In genomic region chr22:46147471-46148267, GRCh38 we compare ENCODE assay signal across 15 cellular contexts. TPM values are rescaled to one million over a fixed set of nuclear protein-coding genes. Genes with fewer than 3 reads are reported as not detected.
DNase-seq lines count a peak whose midpoint lies in the region; ATAC-seq and TF ChIP-seq lines count a peak whose summit lies in the region.
"Had no signal": no experiment of that assay in that cellular context is flagged by ENCODE, and none has a peak within 500 bp of the region (broad histone marks: within the 10 kb centered on the region; RNA-seq: fewer than 3 reads in every experiment).

No MANE protein-coding gene starts in this region.

- no peak for TF ChIP-seq EP300 in gastroesophageal sphincter (IDR thresholded peaks at IDR 0.05)
- TF ChIP-seq EP300 in tibial nerve (IDR thresholded peaks at IDR 0.05): no peak

- H3K4me3 ChIP-seq in RWPE2 (ENCODE audit: severe bottlenecking) (no peak overlapping the region), gastroesophageal sphincter (no peak overlapping the region), mucosa of rectum (ENCODE audit: low read length in 2 of 2) (no peak overlapping the region), tibial nerve (no peak overlapping the region)
- H3K4me3 ChIP-seq: GM23248, smooth muscle cell had no signal

- H3K9ac ChIP-seq in mucosa of rectum (ENCODE audit: low read depth in 1 of 2, low read length in 2 of 2): peak overlapping the region in 1 of 2 donors; percentile 49
- H3K9ac ChIP-seq: GM23248 had no signal

- TF ChIP-seq POLR2A in gastroesophageal sphincter (IDR thresholded peaks at IDR 0.05) (no peak), tibial nerve (IDR thresholded peaks at IDR 0.05) (no peak)

- 20% methylated on average over 4 of the region's 19 CpGs; no CpG with 5 or more reads in 1 of the 2 donors for WGBS in gastroesophageal sphincter (ENCODE audit: low coverage in 1 of 2), 2 donors
- 31 to 56% methylated on average over 10 to 15 of the region's 19 CpGs for WGBS in tibial nerve, 2 donors

- H3K36me3 ChIP-seq in RWPE2 (ENCODE audit: low read depth) (0 out of 2 replicates have a peak, but pooled peaks cover 4% of the 10 kb centered on the region), gastroesophageal sphincter (peaks cover 0 to 3% of the 10 kb centered on the region in 2 donors), mucosa of rectum (ENCODE audit: control insufficient read depth in 2 of 2, insufficient read depth in 2 of 2, low read length in 2 of 2) (peaks cover 0 to 3% of the 10 kb centered on the region in 2 donors), tibial nerve (peaks cover 0 to 3% (median 0%) of the 10 kb centered on the region in 3 donors)

- DNase-seq in RWPE2 (ENCODE audit: low spot score) (no peak), tibial nerve (ENCODE audit: low spot score in 2 of 2) (no peak), T-helper 2 cell (no peak)
- DNase-seq in NK-92 treated with Interleukin-12 subunit alpha and Interleukin-12 subunit beta, amount 100 ng/mL, for 24 hours (lab: John Stamatoyannopoulos, UW): no peak
- DNase-seq: activated CD8-positive, alpha-beta T cell treated with anti-CD3 and anti-CD28 coated beads for 36 hours; GM23248; NCI-H2227 treated with DMSO at 0.1 percent for 48 hours; OCI-M1; stimulated activated naive CD4-positive, alpha-beta T cell had no signal

- H3K9me3 ChIP-seq in RWPE2 (ENCODE audit: severe bottlenecking): no peaks in the 10 kb centered on the region
- no peaks in the 10 kb centered on the region for H3K9me3 ChIP-seq in gastroesophageal sphincter
- no peaks in the 10 kb centered on the region for H3K9me3 ChIP-seq in mucosa of rectum (ENCODE audit: control insufficient read depth in 2 of 2, low read length in 2 of 2)
- H3K9me3 ChIP-seq in tibial nerve: no peaks in the 10 kb centered on the region

- H3K27me3 ChIP-seq in RWPE2 (ENCODE audit: insufficient read depth, poor library complexity, severe bottlenecking): no peaks in the 10 kb centered on the region
- no peaks in the 10 kb centered on the region for H3K27me3 ChIP-seq in gastroesophageal sphincter
- H3K27me3 ChIP-seq in mucosa of rectum (ENCODE audit: control insufficient read depth in 2 of 2, insufficient read depth in 2 of 2, low read length in 2 of 2): no peaks in the 10 kb centered on the region
- H3K27me3 ChIP-seq in tibial nerve: no peaks in the 10 kb centered on the region

- TF ChIP-seq CTCF in RWPE2 (IDR thresholded peaks at IDR 0.05; ENCODE audit: poor library complexity, severe bottlenecking) (no peak), gastroesophageal sphincter (IDR thresholded peaks at IDR 0.05) (no peak), tibial nerve (IDR thresholded peaks at IDR 0.05) (no peak)

- no peak overlapping the region for H3K27ac ChIP-seq in RWPE2 (ENCODE audit: poor library complexity, severe bottlenecking)
- H3K27ac ChIP-seq in gastroesophageal sphincter: peak overlapping the region in 3 of 4 donors; percentile 43 to 97 (median 88)
- H3K27ac ChIP-seq in mucosa of rectum (ENCODE audit: low read depth in 2 of 2, low read length in 2 of 2): peak overlapping the region; percentile 64 to 95
- H3K27ac ChIP-seq in tibial nerve: peak overlapping the region; percentile 90 to 100 (median 96)
- H3K27ac ChIP-seq: GM23248 had no signal

- ATAC-seq in RWPE2 (ENCODE audit: low read depth): peak; percentile 48
- ATAC-seq in gastroesophageal sphincter: no peak
- no peak for ATAC-seq in HG03469 (IDR thresholded peaks at IDR 0.05; ENCODE audit: unreplicated experiment)
- ATAC-seq: activated CD8-positive, alpha-beta T cell treated with anti-CD3 and anti-CD28 coated beads for 36 hours; natural killer cell treated with Interleukin-12 subunit alpha and Interleukin-12 subunit beta and Interleukin-15 and Interleukin-18, amount 100 ng/mL, for 72 hours; SK-N-SH treated with all-trans-retinoic acid at 6 μM for 48 hours had no signal

- peaks cover 7% of the 10 kb centered on the region for H3K4me1 ChIP-seq in RWPE2 (ENCODE audit: insufficient read depth, poor library complexity, severe bottlenecking)
- H3K4me1 ChIP-seq in gastroesophageal sphincter: peaks cover 0 to 29% (median 21%) of the 10 kb centered on the region in 3 donors
- H3K4me1 ChIP-seq in mucosa of rectum (ENCODE audit: control insufficient read depth in 2 of 2, insufficient read depth in 2 of 2, low read length in 2 of 2): peaks cover 26 to 30% of the 10 kb centered on the region in 2 donors
- peaks cover 0 to 40% (median 27%) of the 10 kb centered on the region in 4 donors for H3K4me1 ChIP-seq in tibial nerve

RNA-seq across cellular contexts. Expression of gene PPARA, which starts 2.7 kb away (rescaled TPM):
- total RNA-seq in gastroesophageal sphincter (10 to 100 TPM; 19.5 to 28.5 (median 26.9) TPM), tibial nerve (10 to 100 TPM; 18.9 to 43.5 (median 27.2) TPM)
